27 cellular contexts compared by ENCODE assay signal in genomic region chr13:30859326-30859725, GRCh38. TPM values are rescaled to one million over a fixed set of nuclear protein-coding genes. Genes with fewer than 3 reads are reported as not detected.
A peak's percentile ranks its signal among the peaks of the same experiment; 100 is the strongest.
DNase-seq lines count a peak whose midpoint lies in the region; ATAC-seq and TF ChIP-seq lines count a peak whose summit lies in the region.
"Had no signal": no experiment of that assay in that cellular context is flagged by ENCODE, and none has a peak within 500 bp of the region (broad histone marks: within the 10 kb centered on the region; RNA-seq: fewer than 3 reads in every experiment).

No MANE protein-coding gene starts in this region.

- H3F3A ChIP-seq in neural progenitor cell (ENCODE audit: low read depth) = peaks cover 10% of the 10 kb centered on the region

- no peaks in the 10 kb centered on the region for H3K27me3 ChIP-seq in hepatocyte
- H3K27me3 ChIP-seq in neural progenitor cell = peaks cover 23% of the 10 kb centered on the region

- no peak overlapping the region for H3K27ac Mint-ChIP-seq in neural progenitor cell
- H3K27ac Mint-ChIP-seq: activated CD4-positive, alpha-beta memory T cell treated with anti-CD3 and anti-CD28 coated beads, Interleukin-2, amount 10 ng/mL, durations not matched to agents 7 days and 5 days; H9; stimulated activated memory B cell treated with anti-CD40 and anti-IgM and Interleukin-4, amounts not matched to agents 10 μg/mL and 1 μg/mL and 100 μg/mL, for 72 hours had no signal

- ATAC-seq in GM21390 (IDR thresholded peaks at IDR 0.05; ENCODE audit: unreplicated experiment) (no peak), GM21515 (IDR thresholded peaks at IDR 0.05; ENCODE audit: unreplicated experiment) (no peak)
- ATAC-seq: SK-N-SH treated with all-trans-retinoic acid at 6 μM for 48 hours had no signal

- TF ChIP-seq CTCF in hepatocyte (IDR thresholded peaks at IDR 0.05; ENCODE audit: poor library complexity) (no peak), neural progenitor cell (IDR thresholded peaks at IDR 0.05) (no peak)

- no peaks in the 10 kb centered on the region for H3K9me3 Mint-ChIP-seq in neural progenitor cell
- H3K9me3 Mint-ChIP-seq: activated CD4-positive, alpha-beta memory T cell treated with anti-CD3 and anti-CD28 coated beads, Interleukin-2, amount 10 ng/mL, durations not matched to agents 7 days and 5 days; central memory CD8-positive, alpha-beta T cell; H9 had no signal

- H3K4me3 Mint-ChIP-seq in neural progenitor cell = no peak overlapping the region
- H3K4me3 Mint-ChIP-seq: activated CD4-positive, alpha-beta memory T cell treated with anti-CD3 and anti-CD28 coated beads, Interleukin-2, amount 10 ng/mL, durations not matched to agents 7 days and 5 days; CD4-positive, alpha-beta memory T cell; central memory CD8-positive, alpha-beta T cell; H9; naive B cell; stimulated activated memory B cell treated with anti-CD40 and anti-IgM and Interleukin-4, amounts not matched to agents 10 μg/mL and 1 μg/mL and 100 μg/mL, for 72 hours had no signal

- H3K27me3 Mint-ChIP-seq in neural progenitor cell (ENCODE audit: insufficient read depth, low read depth) = peaks cover 11% of the 10 kb centered on the region

- H3K4me3 ChIP-seq in hepatocyte (no peak overlapping the region), neural progenitor cell (no peak overlapping the region)
- H3K4me3 ChIP-seq: lung had no signal

- H4K20me1 ChIP-seq in hepatocyte (ENCODE audit: insufficient read depth, poor library complexity, severe bottlenecking) (no peaks in the 10 kb centered on the region), neural progenitor cell (ENCODE audit: low read depth) (no peaks in the 10 kb centered on the region)

- H3K27ac ChIP-seq in hepatocyte = peak overlapping the region; percentile 80
- no peak overlapping the region for H3K27ac ChIP-seq in neural progenitor cell
- H3K27ac ChIP-seq: 22Rv1, RWPE1 had no signal

- H3K4me2 ChIP-seq in hepatocyte (no peak overlapping the region), neural progenitor cell (no peak overlapping the region)

- H2AFZ ChIP-seq in hepatocyte = peak overlapping the region; percentile 56
- H2AFZ ChIP-seq in neural progenitor cell (replicated peaks) = no peak overlapping the region

- no peak overlapping the region for H3K9ac ChIP-seq in neural progenitor cell

- H3K4me1 ChIP-seq in hepatocyte (ENCODE audit: insufficient read depth) (peaks cover 41% of the 10 kb centered on the region), neural progenitor cell (peaks cover 27% of the 10 kb centered on the region)

- WGBS in hepatocyte (ENCODE audit: low lambda C conversion rate, missing lambda C conversion rate) = 36% methylated on average over 5 of the region's 5 CpGs

- no peaks in the 10 kb centered on the region for H3K79me2 ChIP-seq in hepatocyte
- H3K79me2 ChIP-seq in neural progenitor cell (ENCODE audit: low read depth) = no peaks in the 10 kb centered on the region

- no peaks in the 10 kb centered on the region for H3K36me3 ChIP-seq in hepatocyte (replicated peaks; ENCODE audit: insufficient read depth, low read depth)
- no peaks in the 10 kb centered on the region for H3K36me3 ChIP-seq in neural progenitor cell

- H3K9me3 ChIP-seq in hepatocyte (ENCODE audit: low read depth) (no peaks in the 10 kb centered on the region), neural progenitor cell (ENCODE audit: low read depth) (no peaks in the 10 kb centered on the region)

- no peaks in the 10 kb centered on the region for H3K36me3 Mint-ChIP-seq in neural progenitor cell
- H3K36me3 Mint-ChIP-seq: CD4-positive, alpha-beta memory T cell; stimulated activated memory B cell treated with anti-CD40 and anti-IgM and Interleukin-4, amounts not matched to agents 10 μg/mL and 1 μg/mL and 100 μg/mL, for 72 hours had no signal

- H3K4me1 Mint-ChIP-seq in neural progenitor cell = peaks cover 47% of the 10 kb centered on the region
- H3K4me1 Mint-ChIP-seq: activated CD4-positive, alpha-beta memory T cell treated with anti-CD3 and anti-CD28 coated beads, Interleukin-2, amount 10 ng/mL, durations not matched to agents 7 days and 5 days; CD4-positive, alpha-beta memory T cell; central memory CD8-positive, alpha-beta T cell; naive B cell; stimulated activated memory B cell treated with anti-CD40 and anti-IgM and Interleukin-4, amounts not matched to agents 10 μg/mL and 1 μg/mL and 100 μg/mL, for 72 hours had no signal

- peak; percentile 29 for DNase-seq in SIG-M5 treated with dmso at 0.1 percent for 504 hours (lab: John Stamatoyannopoulos, UW; ENCODE audit: unreplicated experiment)
- no peak for DNase-seq in SIG-M5 (lab: John Stamatoyannopoulos, UW)
- peak; percentile 58 for DNase-seq in hepatocyte (ENCODE audit: low spot score)
- peak; percentile 20 for DNase-seq in neural progenitor cell (ENCODE audit: low spot score)
- DNase-seq in ureter (ENCODE audit: low spot score) = peak; percentile 77
- no peak for DNase-seq in globus pallidus (ENCODE audit: low spot score)
- DNase-seq: activated CD4-positive, alpha-beta memory T cell treated with anti-CD3 and anti-CD28 coated beads, Interleukin-2, amount 10 ng/mL, durations not matched to agents 7 days and 5 days; activated gamma-delta T cell treated with Interleukin-2 at 50 U/mL for 16 hours; activated T-cell treated with anti-CD3 and anti-CD28 coated beads for 4 hours; CD4-positive, alpha-beta memory T cell; DMS 273 treated with DMSO at 0.1 percent for 48 hours; H9; KBM-7; kidney; naive B cell; NCI-H146; NCI-H69; stimulated activated CD4-positive, alpha-beta T cell treated with anti-CD3 and anti-CD28 coated beads, Interleukin-1b, Interleukin-23, amount 100 ng/mL, for 48 hours; T-helper 9 cell had no signal

- no peaks in the 10 kb centered on the region for H3K9me2 ChIP-seq in hepatocyte (replicated peaks; ENCODE audit: insufficient read depth)

RNA-seq across cellular contexts. Expression of gene MEDAG, which starts 46.7 kb away (rescaled TPM):
- total RNA-seq in hepatocyte (0.03 TPM in 1 of 2 replicates, not detected in the other), neural progenitor cell (ENCODE audit: low replicate concordance) (0.06 TPM in 1 of 2 replicates, not detected in the other), ureter (6.6 TPM)
- polyA plus RNA-seq in hepatocyte = 0.28 and 0.30 TPM in 2 replicates
- total RNA-seq: CD4-positive, alpha-beta memory T cell had no signal

Comparison
In these comparisons a context has a peak if more than half of its experiments do, and no peak if none do; other contexts are left out.
1. DNase-seq: peak in SIG-M5 treated with dmso at 0.1 percent for 504 hours (single experiment), hepatocyte (single experiment), neural progenitor cell (single experiment) and ureter (single experiment); none in SIG-M5 (single experiment) and globus pallidus (single experiment).